Comparison of ENCODE assay signal across 1 cellular context in genomic region chr18:57831597-57832377, GRCh38.
TF ChIP-seq lines count a peak whose summit lies in the region.

No MANE protein-coding gene starts in this region.

TF ChIP-seq in K562, 482 proteins besides CTCF, POLR2A, EP300 and RAD21 (continued from another document):
- no peak for TF ChIP-seq HBP1 (CRISPR knock-in tag; IDR thresholded peaks at IDR 0.05)
- TF ChIP-seq GABPA (tag; conservative IDR thresholded peaks at IDR 0.05; ENCODE audit: low read depth), result no peak
- peak; percentile 47; the same call in 1 of the 2 replicates for TF ChIP-seq C11orf30 (IDR thresholded peaks at IDR 0.05; ENCODE audit: low read depth)
- TF ChIP-seq, protein P1, sequence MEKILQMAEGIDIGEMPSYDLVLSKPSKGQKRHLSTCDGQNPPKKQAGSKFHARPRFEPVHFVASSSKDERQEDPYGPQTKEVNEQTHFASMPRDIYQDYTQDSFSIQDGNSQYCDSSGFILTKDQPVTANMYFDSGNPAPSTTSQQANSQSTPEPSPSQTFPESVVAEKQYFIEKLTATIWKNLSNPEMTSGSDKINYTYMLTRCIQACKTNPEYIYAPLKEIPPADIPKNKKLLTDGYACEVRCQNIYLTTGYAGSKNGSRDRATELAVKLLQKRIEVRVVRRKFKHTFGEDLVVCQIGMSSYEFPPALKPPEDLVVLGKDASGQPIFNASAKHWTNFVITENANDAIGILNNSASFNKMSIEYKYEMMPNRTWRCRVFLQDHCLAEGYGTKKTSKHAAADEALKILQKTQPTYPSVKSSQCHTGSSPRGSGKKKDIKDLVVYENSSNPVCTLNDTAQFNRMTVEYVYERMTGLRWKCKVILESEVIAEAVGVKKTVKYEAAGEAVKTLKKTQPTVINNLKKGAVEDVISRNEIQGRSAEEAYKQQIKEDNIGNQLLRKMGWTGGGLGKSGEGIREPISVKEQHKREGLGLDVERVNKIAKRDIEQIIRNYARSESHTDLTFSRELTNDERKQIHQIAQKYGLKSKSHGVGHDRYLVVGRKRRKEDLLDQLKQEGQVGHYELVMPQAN (IDR thresholded peaks at IDR 0.05; ENCODE audit: borderline replicate concordance), result no peak
- no peak for TF ChIP-seq GMEB1 (CRISPR knock-in tag; IDR thresholded peaks at IDR 0.05)
- no peak for TF ChIP-seq NCOA1 (IDR thresholded peaks at IDR 0.05; ENCODE audit: low read depth)
- no peak for TF ChIP-seq JUND (IDR thresholded peaks at IDR 0.05; ENCODE audit: borderline replicate concordance, low read depth, low read length)
- no peak for TF ChIP-seq JUND (tag; IDR thresholded peaks at IDR 0.05; ENCODE audit: borderline replicate concordance, low read depth, low read length)
- TF ChIP-seq, protein P2, sequence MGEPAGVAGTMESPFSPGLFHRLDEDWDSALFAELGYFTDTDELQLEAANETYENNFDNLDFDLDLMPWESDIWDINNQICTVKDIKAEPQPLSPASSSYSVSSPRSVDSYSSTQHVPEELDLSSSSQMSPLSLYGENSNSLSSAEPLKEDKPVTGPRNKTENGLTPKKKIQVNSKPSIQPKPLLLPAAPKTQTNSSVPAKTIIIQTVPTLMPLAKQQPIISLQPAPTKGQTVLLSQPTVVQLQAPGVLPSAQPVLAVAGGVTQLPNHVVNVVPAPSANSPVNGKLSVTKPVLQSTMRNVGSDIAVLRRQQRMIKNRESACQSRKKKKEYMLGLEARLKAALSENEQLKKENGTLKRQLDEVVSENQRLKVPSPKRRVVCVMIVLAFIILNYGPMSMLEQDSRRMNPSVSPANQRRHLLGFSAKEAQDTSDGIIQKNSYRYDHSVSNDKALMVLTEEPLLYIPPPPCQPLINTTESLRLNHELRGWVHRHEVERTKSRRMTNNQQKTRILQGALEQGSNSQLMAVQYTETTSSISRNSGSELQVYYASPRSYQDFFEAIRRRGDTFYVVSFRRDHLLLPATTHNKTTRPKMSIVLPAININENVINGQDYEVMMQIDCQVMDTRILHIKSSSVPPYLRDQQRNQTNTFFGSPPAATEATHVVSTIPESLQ (CRISPR knock-in tag; IDR thresholded peaks at IDR 0.05), result no peak
- no peak for TF ChIP-seq SRSF7 (optimal IDR thresholded peaks at IDR 0.05; ENCODE audit: low read depth, low read length)
- peak; percentile 71 for TF ChIP-seq ZNF316 (IDR thresholded peaks at IDR 0.05)
- peak; percentile 13 for TF ChIP-seq NFYB (IDR thresholded peaks at IDR 0.05; ENCODE audit: extremely low read depth, insufficient read length)
